9 cellular contexts compared by ENCODE assay signal in genomic region chr3:160413613-160414248, GRCh38. TPM values are rescaled to one million over a fixed set of nuclear protein-coding genes. Genes with fewer than 3 reads are reported as not detected.
DNase-seq lines count a peak whose midpoint lies in the region; ATAC-seq, FAIRE-seq and TF ChIP-seq lines count a peak whose summit lies in the region.
"Had no signal": no experiment of that assay in that cellular context is flagged by ENCODE, and none has a peak within 500 bp of the region (broad histone marks: within the 10 kb centered on the region; RNA-seq: fewer than 3 reads in every experiment).

No MANE protein-coding gene starts in this region.

- peak; percentile 81 to 83 for TF ChIP-seq CTCF in Caco-2 (IDR thresholded peaks at IDR 0.05; ENCODE audit: insufficient read depth in 1 of 2, low read depth in 1 of 2, low read length in 1 of 2, severe bottlenecking in 1 of 2, unreplicated experiment in 1 of 2)
- TF ChIP-seq CTCF in LNCAP (IDR thresholded peaks at IDR 0.05) = peak; percentile 83
- peak; percentile 75 for TF ChIP-seq CTCF in neutrophil (IDR thresholded peaks at IDR 0.05)
- TF ChIP-seq CTCF in tibial nerve (IDR thresholded peaks at IDR 0.05) = peak; percentile 64 to 76 (median 71)

- DNase-seq in Caco-2 = peak; percentile 70 to 81
- peak; percentile 71 for DNase-seq in RCC 7860 (ENCODE audit: low spot score)
- DNase-seq in activated T-cell treated with anti-CD3 and anti-CD28 coated beads, Interleukin-2, amount 50 U/mL, for 48 hours = peak; percentile 50 to 69
- DNase-seq in fibroblast of peridontal ligament (ENCODE audit: extremely low read depth) = peak; percentile 91
- DNase-seq in tibial nerve (ENCODE audit: low spot score in 2 of 2) = peak in 1 of 2 donors; percentile 61

- no peak for TF ChIP-seq POLR2A in tibial nerve (IDR thresholded peaks at IDR 0.05)

- TF ChIP-seq EP300 in tibial nerve (IDR thresholded peaks at IDR 0.05) = no peak

- H3K27me3 ChIP-seq in Caco-2 (replicated peaks; ENCODE audit: control insufficient read depth, insufficient read depth, low read length) (no peaks in the 10 kb centered on the region), neutrophil (no peaks in the 10 kb centered on the region), tibial nerve (no peaks in the 10 kb centered on the region)

- H3K36me3 Mint-ChIP-seq in Caco-2 (ENCODE audit: insufficient read depth, unreplicated experiment) = peaks cover 80% of the 10 kb centered on the region

- no peaks in the 10 kb centered on the region for H3K4me1 Mint-ChIP-seq in Caco-2 (ENCODE audit: low read depth, unreplicated experiment)

- ATAC-seq in GM21423 (IDR thresholded peaks at IDR 0.05; ENCODE audit: unreplicated experiment) = peak; percentile 81

- no peak overlapping the region for H3K4me3 Mint-ChIP-seq in Caco-2 (ENCODE audit: unreplicated experiment)
- H3K4me3 Mint-ChIP-seq: T-helper 1 cell treated with Interleukin-12 subunit alpha and Interleukin-12 subunit beta and Interleukin-4 antibody, amounts not matched to agents 30 μg/mL and 1 μg/mL, for 36 hours had no signal

- intact Hi-C loops in Caco-2 (cut with micrococcal nuclease; ENCODE audit: unreplicated experiment) = loop anchor here (1.0 kb wide), 2 partner anchors 250 to 381 kb away; no protein-coding TSS in a partner anchor

- no peaks in the 10 kb centered on the region for H3K4me1 ChIP-seq in Caco-2
- H3K4me1 ChIP-seq in neutrophil (ENCODE audit: control insufficient read depth in 1 of 2, insufficient read depth in 1 of 2, low read depth in 1 of 2, low read length in 1 of 2) = no peaks in the 10 kb centered on the region
- H3K4me1 ChIP-seq in tibial nerve = no peaks in the 10 kb centered on the region

- no peaks in the 10 kb centered on the region for H3K9me3 Mint-ChIP-seq in Caco-2 (ENCODE audit: unreplicated experiment)
- H3K9me3 Mint-ChIP-seq: T-helper 1 cell treated with Interleukin-12 subunit alpha and Interleukin-12 subunit beta and Interleukin-4 antibody, amounts not matched to agents 30 μg/mL and 1 μg/mL, for 36 hours had no signal

- FAIRE-seq in RCC 7860 (lab: Jason Lieb, UNC) = peak; percentile 87

- H3K27me3 Mint-ChIP-seq in Caco-2 (ENCODE audit: insufficient read depth, unreplicated experiment) = no peaks in the 10 kb centered on the region

- POLR2A ChIA-PET in Caco-2 (lab: Charles Lee) = interaction anchor here (0.5 kb wide), 1 partner anchor 71 kb away, joined by 3 read pairs; no protein-coding TSS in a partner anchor

- H3K27ac Mint-ChIP-seq in Caco-2 (ENCODE audit: unreplicated experiment) = no peak overlapping the region

- H3K27ac ChIP-seq in neutrophil (no peak overlapping the region), tibial nerve (no peak overlapping the region)

- CTCF ChIA-PET in Caco-2 (lab: Charles Lee) = interaction anchor here (1.0 kb wide), 1 partner anchor 381 kb away, joined by 3 read pairs; no protein-coding TSS in a partner anchor

- BruUV-seq in Caco-2 (replicated peaks; lab: Mats Ljungman, UMichigan) = no TSS peak

- H3K4me3 ChIP-seq in Caco-2 (ENCODE audit: low read depth, low read length) = no peak overlapping the region
- H3K4me3 ChIP-seq in neutrophil (ENCODE audit: low read depth in 1 of 2, low read length in 1 of 2) = no peak overlapping the region
- H3K4me3 ChIP-seq in tibial nerve = no peak overlapping the region

- peaks cover 2% of the 10 kb centered on the region; the same call in 1 of the 2 replicates for H3K36me3 ChIP-seq in Caco-2 (ENCODE audit: control insufficient read depth, insufficient read depth, low read length)
- H3K36me3 ChIP-seq in neutrophil = peaks cover 56% of the 10 kb centered on the region
- peaks cover 0 to 20% (median 0%) of the 10 kb centered on the region in 3 donors for H3K36me3 ChIP-seq in tibial nerve

- no peaks in the 10 kb centered on the region for H3K9me3 ChIP-seq in Caco-2
- no peaks in the 10 kb centered on the region for H3K9me3 ChIP-seq in neutrophil
- H3K9me3 ChIP-seq in tibial nerve = no peaks in the 10 kb centered on the region

- WGBS in tibial nerve, 2 donors = 41 to 43% methylated on average over 3 of the region's 3 CpGs

RNA-seq across cellular contexts. Expression of gene SMC4, which starts 14.3 kb away (rescaled TPM):
- total RNA-seq in Caco-2 (2022) (133 and 136 TPM in 2 replicates), tibial nerve (10 to 100 TPM; 11.7 to 27.1 (median 21.1) TPM)

RNA-seq across cellular contexts. Expression of gene IFT80, which starts 14.7 kb away (rescaled TPM):
- total RNA-seq in Caco-2 (2022) (19.3 and 24.9 TPM in 2 replicates), tibial nerve (10 to 100 TPM; 19.5 to 57.5 (median 31.6) TPM)

RNA-seq across cellular contexts. Expression of gene TRIM59, which starts 35.9 kb away (rescaled TPM):
- total RNA-seq in Caco-2 (2022) = 3.8 and 4.5 TPM in 2 replicates
- 1 to 10 TPM in 2 of 4 donors, under 1 TPM in 1, not detected in 1; 0.42 to 2.0 (median 1.6) TPM for total RNA-seq in tibial nerve
